Comparison of ENCODE assay signal across 8 cellular contexts in genomic region chr20:18224968-18225568, GRCh38.
A peak's percentile ranks its signal among the peaks of the same experiment; 100 is the strongest.
DNase-seq lines count a peak whose midpoint lies in the region; ATAC-seq, FAIRE-seq and TF ChIP-seq lines count a peak whose summit lies in the region.

No MANE protein-coding gene starts in this region.

- ATAC-seq in HepG2 (peak; percentile 84), right lobe of liver (no peak), HG03108 (IDR thresholded peaks at IDR 0.05; ENCODE audit: unreplicated experiment) (no peak), GM21360 (IDR thresholded peaks at IDR 0.05; ENCODE audit: unreplicated experiment) (no peak)
- no peak for ATAC-seq in effector memory CD8-positive, alpha-beta T cell (replicated peaks)

- H2BK15ac ChIP-seq in mesenchymal stem cell (ENCODE audit: low read depth, poor library complexity, severe bottlenecking), result no peak overlapping the region

- H3K9ac ChIP-seq in HepG2 (ENCODE audit: insufficient read depth, low read depth, low read length) (no peak overlapping the region), mesenchymal stem cell (ENCODE audit: low read length) (peak overlapping the region; percentile 71)

- CTCF ChIA-PET in HepG2 (lab: Yijun Ruan, JAX; ENCODE audit: low intra/inter-chr PET ratio, low total read pairs), result no interaction called here

- TF ChIP-seq CTCF in HepG2 (CRISPR knock-in tag; IDR thresholded peaks at IDR 0.05), result no peak
- TF ChIP-seq CTCF in right lobe of liver (IDR thresholded peaks at IDR 0.05), result no peak
- peak in 1 of 56 donors; percentile 3 for TF ChIP-seq CTCF in dorsolateral prefrontal cortex (IDR thresholded peaks at IDR 0.05 in 54 of 56, conservative IDR thresholded peaks at IDR 0.05 in 2 of 56; ENCODE audit: low read depth in 1 of 56, partially characterized antibody in 56 of 56)

- no peak overlapping the region for H3K4me3 ChIP-seq in HepG2 (replicated peaks in 1 of 3; ENCODE audit: insufficient read depth in 1 of 3, low read depth in 2 of 3, low read length in 3 of 3)
- H3K4me3 ChIP-seq in right lobe of liver, result no peak overlapping the region
- H3K4me3 ChIP-seq in dorsolateral prefrontal cortex, result peak overlapping the region in 15 of 59 donors; percentile 4 to 29 (median 17)
- H3K4me3 ChIP-seq in mesenchymal stem cell (ENCODE audit: insufficient read depth in 1 of 2, low read depth in 1 of 2, low read length in 2 of 2), result peak overlapping the region in 1 of 2 experiments; percentile 68

- H4K91ac ChIP-seq in mesenchymal stem cell (ENCODE audit: low read length), result no peak overlapping the region

- peak overlapping the region in 1 of 2 experiments; percentile 68 for H3K18ac ChIP-seq in mesenchymal stem cell (ENCODE audit: low read depth in 1 of 2, low read length in 2 of 2)

- no peaks in the 10 kb centered on the region for H3K79me2 ChIP-seq in HepG2 (ENCODE audit: insufficient read depth, low read length)

- H3K36me3 ChIP-seq in HepG2 (replicated peaks in 1 of 2; ENCODE audit: control insufficient read depth in 1 of 2, insufficient read depth in 2 of 2, low read length in 2 of 2) (no peaks in the 10 kb centered on the region), right lobe of liver (no peaks in the 10 kb centered on the region), mesenchymal stem cell (ENCODE audit: control insufficient read depth in 1 of 2, insufficient read depth in 2 of 2, low read depth in 1 of 2, low read length in 2 of 2) (no peaks in the 10 kb centered on the region)

- POLR2A ChIA-PET in HepG2 (lab: Yijun Ruan, JAX), result interaction anchor here (1.0 kb wide), 1 partner anchor 34 kb away, joined by 3 read pairs; no protein-coding TSS in a partner anchor

- H3K27me3 ChIP-seq in HepG2 (ENCODE audit: control insufficient read depth in 1 of 2, insufficient read depth in 2 of 2, low read length in 2 of 2) (peaks cover 0 to 15% of the 10 kb centered on the region in 2 experiments; a peak in 2 of 5 replicates), right lobe of liver (no peaks in the 10 kb centered on the region), dorsolateral prefrontal cortex (no peaks in the 10 kb centered on the region), mesenchymal stem cell (ENCODE audit: control insufficient read depth in 1 of 2, insufficient read depth in 1 of 2, low read length in 2 of 2) (no peaks in the 10 kb centered on the region)

- H3K79me1 ChIP-seq in mesenchymal stem cell (replicated peaks; ENCODE audit: low read length, poor library complexity, severe bottlenecking), result no peaks in the 10 kb centered on the region

- no peak overlapping the region for H3K23ac ChIP-seq in mesenchymal stem cell (ENCODE audit: low read length in 2 of 2)

- TF ChIP-seq EP300 in HepG2 (IDR thresholded peaks at IDR 0.05; ENCODE audit: low read depth in 2 of 2, low read length in 2 of 2), result no peak
- no peak for TF ChIP-seq EP300 in HepG2 (CRISPR knock-in tag; IDR thresholded peaks at IDR 0.05; ENCODE audit: borderline replicate concordance)

- in situ Hi-C loops in HepG2 (cut with HindIII; ENCODE audit: extremely low pct_ligation_motif_present, low pct_unique_long_range_greater_than_20kb), result no loop called here

- BruUV-seq in HepG2 (replicated peaks; lab: Mats Ljungman, UMichigan), result no TSS peak

- no peak overlapping the region for H3K4ac ChIP-seq in mesenchymal stem cell (ENCODE audit: low read depth in 1 of 2, low read length in 2 of 2)

- H3K27me3 Mint-ChIP-seq in effector memory CD8-positive, alpha-beta T cell, result peaks cover 23 to 42% of the 10 kb centered on the region in 2 donors

- peak overlapping the region in 1 of 2 experiments; percentile 66 for H2BK12ac ChIP-seq in mesenchymal stem cell (ENCODE audit: low read length in 2 of 2)

- no peak overlapping the region for H2AK5ac ChIP-seq in mesenchymal stem cell (ENCODE audit: low read length, severe bottlenecking)

- H4K20me1 ChIP-seq in HepG2 (ENCODE audit: insufficient read depth, low read length), result no peaks in the 10 kb centered on the region

- no peaks in the 10 kb centered on the region for H3K9me3 Mint-ChIP-seq in effector memory CD8-positive, alpha-beta T cell

- no peak overlapping the region for H2BK120ac ChIP-seq in mesenchymal stem cell (ENCODE audit: low read depth, low read length)

- FAIRE-seq in HepG2 (lab: Jason Lieb, UNC), result no peak

- no peak overlapping the region for H3K14ac ChIP-seq in mesenchymal stem cell (ENCODE audit: low read length in 2 of 2)

- H3K4me2 ChIP-seq in HepG2 (ENCODE audit: low read depth, low read length), result peak overlapping the region; percentile 48; the same call in 1 of the 2 replicates
- H3K4me2 ChIP-seq in mesenchymal stem cell (ENCODE audit: low read length, poor library complexity, severe bottlenecking), result peak overlapping the region; percentile 66

- H3K9me3 ChIP-seq in HepG2 (ENCODE audit: low read length) (no peaks in the 10 kb centered on the region), right lobe of liver (no peaks in the 10 kb centered on the region), mesenchymal stem cell (ENCODE audit: control insufficient read depth, low read length) (peaks cover 7% of the 10 kb centered on the region)

- no peak overlapping the region for H3K4me3 Mint-ChIP-seq in effector memory CD8-positive, alpha-beta T cell

- H3K27ac Mint-ChIP-seq in effector memory CD8-positive, alpha-beta T cell, result no peak overlapping the region

- no peak for TF ChIP-seq RAD21 in HepG2 (CRISPR knock-in tag; IDR thresholded peaks at IDR 0.05)

- intact Hi-C loops in HepG2 (cut with micrococcal nuclease; ENCODE audit: unreplicated experiment), result no loop called here
- intact Hi-C loops in right lobe of liver (cut with DNase I), result no loop called here
- intact Hi-C loops in dorsolateral prefrontal cortex (cut with DNase I), result no loop called here

- peak overlapping the region; percentile 45 for H2AFZ ChIP-seq in HepG2 (ENCODE audit: low read length)
- no peak overlapping the region for H2AFZ ChIP-seq in mesenchymal stem cell (ENCODE audit: low read depth, low read length)

- peaks cover 11% of the 10 kb centered on the region for H3K4me1 ChIP-seq in HepG2 (ENCODE audit: insufficient read depth, low read length)
- no peaks in the 10 kb centered on the region for H3K4me1 ChIP-seq in right lobe of liver
- peaks cover 13% of the 10 kb centered on the region for H3K4me1 ChIP-seq in mesenchymal stem cell (ENCODE audit: control insufficient read depth, insufficient read depth, low read depth, low read length)

- peak; percentile 26 for DNase-seq in HepG2 (ENCODE audit: low spot score)
- DNase-seq in right lobe of liver, result no peak
- DNase-seq in dorsolateral prefrontal cortex, result peak in 7 of 10 donors; percentile 19 to 69 (median 40)
- peak; percentile 54 for DNase-seq in mesenchymal stem cell
- DNase-seq in SKM-1 (lab: John Stamatoyannopoulos, UW; ENCODE audit: unreplicated experiment), result no peak
- DNase-seq in effector memory CD8-positive, alpha-beta T cell, result no peak

- H3K27ac ChIP-seq in HepG2 (ENCODE audit: extremely low read length, insufficient read depth, low read length) (no peak overlapping the region), right lobe of liver (no peak overlapping the region), dorsolateral prefrontal cortex (peak overlapping the region in 51 of 59 donors; percentile 3 to 77 (median 51)), mesenchymal stem cell (ENCODE audit: low read length, poor library complexity, severe bottlenecking) (peak overlapping the region; percentile 69)

- H2BK5ac ChIP-seq in mesenchymal stem cell (ENCODE audit: low read depth, low read length, poor library complexity, severe bottlenecking), result no peak overlapping the region

- TF ChIP-seq POLR2A in HepG2 (IDR thresholded peaks at IDR 0.05; ENCODE audit: insufficient read depth in 1 of 2, low read depth in 2 of 2, low read length in 2 of 2), result no peak
- TF ChIP-seq POLR2A in right lobe of liver (IDR thresholded peaks at IDR 0.05), result no peak

- H3K4me1 Mint-ChIP-seq in effector memory CD8-positive, alpha-beta T cell (ENCODE audit: low read depth in 2 of 2), result no peaks in the 10 kb centered on the region

- 0% methylated on average over 9 of the region's 9 CpGs for WGBS in HepG2 (ENCODE audit: low lambda C conversion rate)
- 26% methylated on average over 9 of the region's 9 CpGs for WGBS in right lobe of liver (ENCODE audit: insufficient coverage, low coverage, low lambda C conversion rate, missing lambda C conversion rate)
- 15% methylated on average over 9 of the region's 9 CpGs for WGBS in mesenchymal stem cell

- peak overlapping the region; percentile 23 for H4K8ac ChIP-seq in mesenchymal stem cell (ENCODE audit: low read length)

- H3K36me3 Mint-ChIP-seq in effector memory CD8-positive, alpha-beta T cell (ENCODE audit: insufficient read depth), result no peaks in the 10 kb centered on the region

TF ChIP-seq in HepG2, 621 proteins besides CTCF, POLR2A, EP300 and RAD21 (continues in another document):
- TF ChIP-seq ZMAT3 (CRISPR knock-in tag; conservative IDR thresholded peaks at IDR 0.05) (no peak), XRCC5 (optimal IDR thresholded peaks at IDR 0.05; ENCODE audit: low read length) (peak; percentile 22), LBX2 (CRISPR knock-in tag; IDR thresholded peaks at IDR 0.05; ENCODE audit: borderline replicate concordance) (no peak), POGZ (CRISPR knock-in tag; IDR thresholded peaks at IDR 0.05) (no peak), ZNF607 (CRISPR knock-in tag; IDR thresholded peaks at IDR 0.05; ENCODE audit: borderline replicate concordance) (no peak), RFX3 (CRISPR knock-in tag; IDR thresholded peaks at IDR 0.05) (no peak), HMG20B (CRISPR knock-in tag; conservative IDR thresholded peaks at IDR 0.05) (no peak), GPN1 (CRISPR knock-in tag; IDR thresholded peaks at IDR 0.05; ENCODE audit: borderline replicate concordance) (no peak), TBX2 (CRISPR knock-in tag; IDR thresholded peaks at IDR 0.05; ENCODE audit: borderline replicate concordance) (0 out of 2 replicates have a peak, but pooled peaks have one; percentile 2), CSRNP2 (CRISPR knock-in tag; conservative IDR thresholded peaks at IDR 0.05; ENCODE audit: low read depth) (no peak), BHLHE40 (IDR thresholded peaks at IDR 0.05; ENCODE audit: low read length) (0 out of 2 replicates have a peak, but pooled peaks have one; percentile 27)

Comparison
In these comparisons a context has a peak if more than half of its experiments do, and no peak if none do; other contexts are left out.
1. DNase-seq: peak in HepG2 (single experiment), dorsolateral prefrontal cortex (7 of 10) and mesenchymal stem cell (single experiment); none in right lobe of liver (0 of 3), SKM-1 (single experiment) and effector memory CD8-positive, alpha-beta T cell (0 of 3).
2. H3K27ac ChIP-seq: peak in dorsolateral prefrontal cortex (51 of 59) and mesenchymal stem cell (single experiment); none in HepG2 (single experiment) and right lobe of liver (0 of 3).